In the genomic region with DNA sequence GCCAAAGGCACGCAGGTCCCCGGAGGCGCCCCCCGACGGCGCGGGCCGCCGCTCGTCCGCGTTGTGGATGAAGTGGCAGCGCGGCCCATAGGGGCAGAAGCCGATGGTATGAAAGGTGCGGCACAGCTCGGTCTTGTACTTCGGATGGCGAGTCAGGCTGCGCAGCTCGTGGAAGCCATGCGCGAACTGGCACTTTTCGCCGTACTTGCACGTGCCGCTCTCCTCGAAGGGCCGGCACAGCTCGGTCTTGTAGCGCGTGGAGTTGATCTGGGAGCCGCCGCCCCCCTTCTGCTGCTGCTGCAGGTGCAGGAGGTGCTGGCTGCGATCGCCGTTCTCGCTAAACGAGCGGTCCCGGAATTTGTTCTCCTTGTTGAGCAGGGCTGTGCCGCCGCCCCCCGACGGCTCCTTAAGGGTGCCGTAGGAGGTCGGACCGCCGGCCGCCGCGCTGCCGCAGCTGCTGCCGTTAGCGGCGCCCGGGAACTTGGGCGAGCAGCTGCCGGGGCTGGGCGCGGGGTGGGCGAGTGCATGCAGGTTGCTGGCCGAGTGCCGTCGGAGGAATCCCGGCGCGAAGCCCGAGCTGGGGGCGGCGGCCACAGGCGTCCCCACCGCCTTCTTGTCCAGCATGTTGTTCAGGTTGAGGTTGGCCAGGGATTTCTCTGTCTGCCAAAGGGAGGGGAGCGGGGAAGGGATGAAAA, we compare ENCODE assay signal across 8 cellular contexts. TPM values are rescaled to one million over a fixed set of nuclear protein-coding genes. Genes with fewer than 3 reads are reported as not detected.
DNase-seq lines count a peak whose midpoint lies in the region; ATAC-seq and TF ChIP-seq lines count a peak whose summit lies in the region.

No MANE protein-coding gene starts in this region.

- no peak for TF ChIP-seq CTCF in DND-41 (IDR thresholded peaks at IDR 0.05; ENCODE audit: borderline replicate concordance, extremely low read depth, low read length, poor library complexity, severe bottlenecking)
- TF ChIP-seq CTCF in KMS-11 (conservative IDR thresholded peaks at IDR 0.05; ENCODE audit: low read depth, low read length) = no peak

- peaks cover 47% of the 10 kb centered on the region for H3K36me3 Mint-ChIP-seq in activated CD4-positive, alpha-beta memory T cell treated with anti-CD3 and anti-CD28 coated beads for 36 hours

- POLR2A ChIA-PET in activated CD4-positive, alpha-beta memory T cell treated with anti-CD3 and anti-CD28 coated beads for 36 hours (lab: Charles Lee) = interaction anchor here (0.6 to 13.4 kb wide), 9 partner anchors 30 to 371 kb away, joined by 3 to 283 read pairs (median 6); partner anchors contain the start of gene THADA

- ATAC-seq in DND-41 (ENCODE audit: insufficient read depth, low read depth) = peak; percentile 4
- no peak for ATAC-seq in HG03097 (IDR thresholded peaks at IDR 0.05; ENCODE audit: low FRiP score, unreplicated experiment)

- H3K79me2 ChIP-seq in DND-41 (ENCODE audit: insufficient read depth, low read length) (peaks cover 84% of the 10 kb centered on the region), KMS-11 (ENCODE audit: insufficient read depth, low read depth) (peaks cover 61% of the 10 kb centered on the region)

- peak; percentile 84 for DNase-seq in DND-41
- DNase-seq in activated CD4-positive, alpha-beta memory T cell treated with anti-CD3 and anti-CD28 coated beads for 36 hours = peak; percentile 77
- peak; percentile 53 for DNase-seq in effector CD8-positive, alpha-beta T cell (lab: John Stamatoyannopoulos, UW)
- DNase-seq in stimulated activated CD8-positive, alpha-beta memory T cell treated with anti-CD3 and anti-CD28 coated beads, Interleukin-7, amount 100 ng/mL, for 1 hour (ENCODE audit: low read depth in 2 of 2) = peak; percentile 41 to 45
- DNase-seq in NCI-H446 treated with DMSO at 0.1 percent for 48 hours (lab: John Stamatoyannopoulos, UW) = no peak

- H3K4me1 Mint-ChIP-seq in activated CD4-positive, alpha-beta memory T cell treated with anti-CD3 and anti-CD28 coated beads for 36 hours (ENCODE audit: low read depth) = peaks cover 45% of the 10 kb centered on the region

- CTCF ChIA-PET in activated CD4-positive, alpha-beta memory T cell treated with anti-CD3 and anti-CD28 coated beads for 36 hours (lab: Charles Lee) = interaction anchor here (1.1 to 13.7 kb wide), 4 partner anchors 54 to 259 kb away, joined by 3 to 269 read pairs (median 138); no protein-coding TSS in a partner anchor

- H3K4me3 ChIP-seq in DND-41 (ENCODE audit: low read depth in 1 of 2, low read length in 2 of 2) (peak overlapping the region; percentile 79 to 83), KMS-11 (IDR thresholded peaks at IDR 0.05; ENCODE audit: insufficient read depth, low read depth, low read length) (peak overlapping the region; percentile 80), mononuclear cell (ENCODE audit: low read length) (peak overlapping the region; percentile 99)

- H2AFZ ChIP-seq in DND-41 (ENCODE audit: low read depth, low read length) (no peak overlapping the region), KMS-11 (ENCODE audit: low read depth) (no peak overlapping the region)

- H3K4me3 Mint-ChIP-seq in activated CD4-positive, alpha-beta memory T cell treated with anti-CD3 and anti-CD28 coated beads for 36 hours = peak overlapping the region; percentile 94

- peak overlapping the region; percentile 99 for H3K27ac ChIP-seq in DND-41 (ENCODE audit: low read length)
- peak overlapping the region; percentile 99 for H3K27ac ChIP-seq in KMS-11

- H3K9ac ChIP-seq in DND-41 (ENCODE audit: low read depth, low read length) = peak overlapping the region; percentile 96
- H3K9ac ChIP-seq in KMS-11 = peak overlapping the region; percentile 98

- no peaks in the 10 kb centered on the region for H3K9me3 ChIP-seq in DND-41 (ENCODE audit: insufficient read depth, low read length, severe bottlenecking)
- no peaks in the 10 kb centered on the region for H3K9me3 ChIP-seq in mononuclear cell (ENCODE audit: low read depth, low read length)

- H3K36me3 ChIP-seq in DND-41 (ENCODE audit: insufficient read depth, low read length) (peaks cover 60% of the 10 kb centered on the region), KMS-11 (ENCODE audit: insufficient read depth) (peaks cover 23% of the 10 kb centered on the region)

- intact Hi-C loops in activated CD4-positive, alpha-beta memory T cell treated with anti-CD3 and anti-CD28 coated beads for 36 hours (cut with micrococcal nuclease) = no loop called here

- H3K4me1 ChIP-seq in DND-41 (ENCODE audit: insufficient read depth, low read length) (peaks cover 44% of the 10 kb centered on the region), KMS-11 (ENCODE audit: low read depth, poor library complexity, severe bottlenecking) (peaks cover 65% of the 10 kb centered on the region), mononuclear cell (ENCODE audit: insufficient read depth, low read length) (peaks cover 47% of the 10 kb centered on the region)

- no peaks in the 10 kb centered on the region for H3K27me3 ChIP-seq in DND-41 (ENCODE audit: insufficient read depth, low read length, poor library complexity)
- no peaks in the 10 kb centered on the region for H3K27me3 ChIP-seq in KMS-11 (ENCODE audit: insufficient read depth, low read depth)
- H3K27me3 ChIP-seq in mononuclear cell (ENCODE audit: insufficient read depth, low read length) = no peaks in the 10 kb centered on the region

- H4K20me1 ChIP-seq in DND-41 (ENCODE audit: insufficient read depth, low read length) = peaks cover 46% of the 10 kb centered on the region
- peaks cover 9% of the 10 kb centered on the region; the same call in 1 of the 2 replicates for H4K20me1 ChIP-seq in KMS-11 (ENCODE audit: insufficient read depth)

- peak overlapping the region; percentile 96 for H3K27ac Mint-ChIP-seq in activated CD4-positive, alpha-beta memory T cell treated with anti-CD3 and anti-CD28 coated beads for 36 hours

- H3K27me3 Mint-ChIP-seq in activated CD4-positive, alpha-beta memory T cell treated with anti-CD3 and anti-CD28 coated beads for 36 hours = no peaks in the 10 kb centered on the region

- peak overlapping the region; percentile 64 for H3K4me2 ChIP-seq in DND-41 (ENCODE audit: insufficient read depth, low read length)
- peak overlapping the region; percentile 74; the same call in 1 of the 2 replicates for H3K4me2 ChIP-seq in KMS-11

- H3K9me3 Mint-ChIP-seq in activated CD4-positive, alpha-beta memory T cell treated with anti-CD3 and anti-CD28 coated beads for 36 hours = no peaks in the 10 kb centered on the region

RNA-seq across cellular contexts. Expression of gene ZFP36L2, which starts 1.2 kb away (rescaled TPM):
- 10 to 100 TPM; 78.4 to 79.8 TPM for total RNA-seq in activated CD4-positive, alpha-beta memory T cell treated with anti-CD3 and anti-CD28 coated beads for 36 hours
- 144 TPM for total RNA-seq in mononuclear cell
